Comparison of ENCODE assay signal across 9 cellular contexts in genomic region chr19:2740314-2740656, GRCh38. TPM values are rescaled to one million over a fixed set of nuclear protein-coding genes. Genes with fewer than 3 reads are reported as not detected.
DNase-seq lines count a peak whose midpoint lies in the region; ATAC-seq and TF ChIP-seq lines count a peak whose summit lies in the region.
"Had no signal": no experiment of that assay in that cellular context is flagged by ENCODE, and none has a peak within 500 bp of the region (broad histone marks: within the 10 kb centered on the region; RNA-seq: fewer than 3 reads in every experiment).

No MANE protein-coding gene starts in this region.

- H3K4me3 Mint-ChIP-seq in GM23338, result peak overlapping the region; percentile 86
- H3K4me3 Mint-ChIP-seq in activated T-helper 17 cell treated with anti-CD3 and anti-CD28 coated beads, Interleukin-2, amount 50 U/mL, for 72 hours, result peak overlapping the region; percentile 93
- peak overlapping the region; percentile 61 to 91 (median 87) for H3K4me3 Mint-ChIP-seq in naive thymus-derived CD8-positive, alpha-beta T cell

- no peaks in the 10 kb centered on the region for H3K9me3 ChIP-seq in A673 (ENCODE audit: low read depth, low read length, poor library complexity, severe bottlenecking)
- H3K9me3 ChIP-seq: body of pancreas had no signal

- no peaks in the 10 kb centered on the region for H3K4me1 ChIP-seq in A673 (ENCODE audit: insufficient read depth, low read length, poor library complexity, severe bottlenecking)
- peaks cover 4% of the 10 kb centered on the region; the same call in 1 of the 2 replicates for H3K4me1 ChIP-seq in GM23338 (ENCODE audit: insufficient read depth)

- intact Hi-C loops in A673 (cut with micrococcal nuclease; ENCODE audit: unreplicated experiment), result no loop called here

- no peak for TF ChIP-seq CTCF in A673 (conservative IDR thresholded peaks at IDR 0.05; ENCODE audit: low read depth, low read length)
- TF ChIP-seq CTCF in GM23338 (conservative IDR thresholded peaks at IDR 0.05; ENCODE audit: low read depth in 2 of 2), result no peak

- H3K4me1 Mint-ChIP-seq in GM23338, result peaks cover 4% of the 10 kb centered on the region; the same call in 2 of the 3 replicates
- no peaks in the 10 kb centered on the region for H3K4me1 Mint-ChIP-seq in activated T-helper 17 cell treated with anti-CD3 and anti-CD28 coated beads, Interleukin-2, amount 50 U/mL, for 72 hours
- H3K4me1 Mint-ChIP-seq in naive thymus-derived CD8-positive, alpha-beta T cell, result peaks cover 11 to 29% (median 22%) of the 10 kb centered on the region in 4 donors

- H3K27me3 Mint-ChIP-seq in GM23338 (ENCODE audit: insufficient read depth, low read depth, poor library complexity), result peaks cover 6% of the 10 kb centered on the region
- H3K27me3 Mint-ChIP-seq in activated T-helper 17 cell treated with anti-CD3 and anti-CD28 coated beads, Interleukin-2, amount 50 U/mL, for 72 hours, result peaks cover 6% of the 10 kb centered on the region
- peaks cover 8 to 21% (median 13%) of the 10 kb centered on the region in 5 donors for H3K27me3 Mint-ChIP-seq in naive thymus-derived CD8-positive, alpha-beta T cell

- BruUV-seq in A673 (replicated peaks; lab: Mats Ljungman, UMichigan), result no TSS peak

- CTCF ChIA-PET in A673 (lab: Charles Lee), result no interaction called here

- peaks cover 32% of the 10 kb centered on the region for H3K36me3 Mint-ChIP-seq in GM23338 (ENCODE audit: low read depth)
- H3K36me3 Mint-ChIP-seq in activated T-helper 17 cell treated with anti-CD3 and anti-CD28 coated beads, Interleukin-2, amount 50 U/mL, for 72 hours (ENCODE audit: low read depth), result peaks cover 19% of the 10 kb centered on the region
- peaks cover 0 to 14% (median 11%) of the 10 kb centered on the region in 3 donors for H3K36me3 Mint-ChIP-seq in naive thymus-derived CD8-positive, alpha-beta T cell

- no peaks in the 10 kb centered on the region for H3F3A ChIP-seq in GM23338 (replicated peaks; ENCODE audit: low read depth)

- no peaks in the 10 kb centered on the region; the same call in none of the 2 replicates for H4K20me1 ChIP-seq in GM23338 (replicated peaks; ENCODE audit: insufficient read depth)

- no peaks in the 10 kb centered on the region for H3K9me3 Mint-ChIP-seq in GM23338
- no peaks in the 10 kb centered on the region for H3K9me3 Mint-ChIP-seq in activated T-helper 17 cell treated with anti-CD3 and anti-CD28 coated beads, Interleukin-2, amount 50 U/mL, for 72 hours
- H3K9me3 Mint-ChIP-seq in naive thymus-derived CD8-positive, alpha-beta T cell, result no peaks in the 10 kb centered on the region

- POLR2A ChIA-PET in A673 (lab: Charles Lee; ENCODE audit: low non-redundant PET), result no interaction called here
- POLR2A ChIA-PET in naive thymus-derived CD8-positive, alpha-beta T cell (lab: Charles Lee), result interaction anchor here (0.6 to 2.1 kb wide), 4 partner anchors 38 to 302 kb away, joined by 3 to 6 read pairs (median 3); partner anchors contain the start of genes GNG7, SGTA and ZNF555

- peaks cover 4% of the 10 kb centered on the region for H3K36me3 ChIP-seq in A673 (ENCODE audit: insufficient read depth, low read length, poor library complexity, severe bottlenecking)
- H3K36me3 ChIP-seq in GM23338 (ENCODE audit: insufficient read depth), result no peaks in the 10 kb centered on the region; the same call in 1 of the 2 replicates

- ATAC-seq in GM23338 (no peak), GM21381 (IDR thresholded peaks at IDR 0.05; ENCODE audit: unreplicated experiment) (no peak)
- ATAC-seq in activated T-helper 17 cell treated with anti-CD3 and anti-CD28 coated beads, Interleukin-2, amount 50 U/mL, for 72 hours (replicated peaks), result no peak
- ATAC-seq in naive thymus-derived CD8-positive, alpha-beta T cell, result no peak

- H3K4me2 ChIP-seq in GM23338, result no peak overlapping the region

- H3K9me2 ChIP-seq in GM23338 (ENCODE audit: insufficient read depth), result no peaks in the 10 kb centered on the region

- no peak overlapping the region for H2AFZ ChIP-seq in GM23338

- H3K27ac ChIP-seq in A673 (ENCODE audit: low read depth, low read length, poor library complexity, severe bottlenecking) (no peak overlapping the region), GM23338 (ENCODE audit: low read depth) (no peak overlapping the region)

- H3K79me2 ChIP-seq in GM23338 (replicated peaks; ENCODE audit: insufficient read depth), result peaks cover 5% of the 10 kb centered on the region; the same call in 1 of the 2 replicates

- DNase-seq in A673 (ENCODE audit: low spot score), result no peak
- no peak for DNase-seq in GM23338 (ENCODE audit: low spot score)
- no peak for DNase-seq in naive thymus-derived CD8-positive, alpha-beta T cell
- no peak for DNase-seq in cerebellar cortex (ENCODE audit: low spot score)
- no peak for DNase-seq in COR-L47 (lab: John Stamatoyannopoulos, UW)
- DNase-seq in RPMI8226, result no peak

- no peaks in the 10 kb centered on the region for H3K27me3 ChIP-seq in A673 (replicated peaks; ENCODE audit: insufficient read depth, low read depth, low read length, poor library complexity)
- H3K27me3 ChIP-seq in GM23338 (ENCODE audit: insufficient read depth), result no peaks in the 10 kb centered on the region
- H3K27me3 ChIP-seq: body of pancreas had no signal

- no peak overlapping the region for H3K27ac Mint-ChIP-seq in GM23338
- H3K27ac Mint-ChIP-seq in activated T-helper 17 cell treated with anti-CD3 and anti-CD28 coated beads, Interleukin-2, amount 50 U/mL, for 72 hours, result no peak overlapping the region
- H3K27ac Mint-ChIP-seq in naive thymus-derived CD8-positive, alpha-beta T cell, result peak overlapping the region in 5 of 10 donors; percentile 28 to 78 (median 63)

- H3K4me3 ChIP-seq in A673 (ENCODE audit: low read depth, low read length, poor library complexity, severe bottlenecking) (peak overlapping the region; percentile 75), GM23338 (no peak overlapping the region)

TF ChIP-seq in GM23338, 12 proteins besides CTCF, POLR2A, EP300 and RAD21 (continues in another document):
- no peak for TF ChIP-seq ETS1 (IDR thresholded peaks at IDR 0.05)
- TF ChIP-seq JUNB (IDR thresholded peaks at IDR 0.05; ENCODE audit: unreplicated experiment), result no peak
- no peak for TF ChIP-seq ZNF114 (CRISPR knock-in tag; IDR thresholded peaks at IDR 0.05)
- no peak for TF ChIP-seq ZNF331 (CRISPR knock-in tag; IDR thresholded peaks at IDR 0.05; ENCODE audit: low read depth)
- no peak for TF ChIP-seq EZH2phosphoT487 (IDR thresholded peaks at IDR 0.05; ENCODE audit: unreplicated experiment)

RNA-seq across cellular contexts. Expression of gene SLC39A3, which starts 0.5 kb away (rescaled TPM):
- 43.2 and 44.8 TPM in 2 replicates for total RNA-seq in A673 (2021)
- 46.5 and 47.4 TPM in 2 replicates for total RNA-seq in GM23338 (2014; rRNA removed; shearing (Covaris generic))
- polyA plus RNA-seq in GM23338 (2016; fragmentation: Nextera tagmentation; extraction: Ambion mirVana), result 30.9 and 33.5 TPM in 2 replicates
- total RNA-seq in activated T-helper 17 cell treated with anti-CD3 and anti-CD28 coated beads, Interleukin-2, amount 50 U/mL, for 72 hours, result 10 to 100 TPM; 13.4 to 47.8 TPM
- total RNA-seq in naive thymus-derived CD8-positive, alpha-beta T cell, result 10 to 100 TPM; 23.2 to 23.4 TPM
- 10 to 100 TPM; 41.1 to 43.8 (median 41.6) TPM for polyA plus RNA-seq in naive thymus-derived CD8-positive, alpha-beta T cell

RNA-seq across cellular contexts. Expression of gene DIRAS1, which starts 19.1 kb away (rescaled TPM):
- total RNA-seq in A673 (2021), result 36.8 and 46.5 TPM in 2 replicates
- total RNA-seq in GM23338 (2014; rRNA removed; shearing (Covaris generic)), result 17.1 and 18.6 TPM in 2 replicates
- 2.8 and 3.8 TPM in 2 replicates for polyA plus RNA-seq in GM23338 (2016; fragmentation: Nextera tagmentation; extraction: Ambion mirVana)
- total RNA-seq in activated T-helper 17 cell treated with anti-CD3 and anti-CD28 coated beads, Interleukin-2, amount 50 U/mL, for 72 hours, result under 1 TPM in 1 of 2 donors, not detected in 1; 0.61 TPM
- total RNA-seq in naive thymus-derived CD8-positive, alpha-beta T cell, result under 1 TPM; 0.75 to 0.77 TPM
- polyA plus RNA-seq in naive thymus-derived CD8-positive, alpha-beta T cell, result not detected

RNA-seq across cellular contexts. Expression of gene GNG7, which starts 37.8 kb away (rescaled TPM):
- total RNA-seq in A673 (2021), result 0.30 and 1.4 TPM in 2 replicates
- 5.4 and 8.3 TPM in 2 replicates for total RNA-seq in GM23338 (2014; rRNA removed; shearing (Covaris generic))
- polyA plus RNA-seq in GM23338 (2016; fragmentation: Nextera tagmentation; extraction: Ambion mirVana), result 5.1 and 5.8 TPM in 2 replicates
- total RNA-seq in activated T-helper 17 cell treated with anti-CD3 and anti-CD28 coated beads, Interleukin-2, amount 50 U/mL, for 72 hours, result under 1 TPM in 1 of 2 donors, not detected in 1; 0.29 TPM
- total RNA-seq in naive thymus-derived CD8-positive, alpha-beta T cell, result 1 to 10 TPM; 8.5 TPM
- 1 to 10 TPM; 1.8 to 4.2 (median 2.5) TPM for polyA plus RNA-seq in naive thymus-derived CD8-positive, alpha-beta T cell

RNA-seq across cellular contexts. Expression of gene SGTA, which starts 42.8 kb away (rescaled TPM):
- total RNA-seq in A673 (2021), result 101 and 106 TPM in 2 replicates
- 79.3 and 102 TPM in 2 replicates for total RNA-seq in GM23338 (2014; rRNA removed; shearing (Covaris generic))
- polyA plus RNA-seq in GM23338 (2016; fragmentation: Nextera tagmentation; extraction: Ambion mirVana), result 69.4 and 71.6 TPM in 2 replicates
- total RNA-seq in activated T-helper 17 cell treated with anti-CD3 and anti-CD28 coated beads, Interleukin-2, amount 50 U/mL, for 72 hours, result 10 to 100 TPM; 39.5 to 77.0 TPM
- total RNA-seq in naive thymus-derived CD8-positive, alpha-beta T cell, result 10 to 100 TPM; 33.8 to 34.3 TPM
- 10 to 100 TPM; 23.4 to 37.0 (median 28.4) TPM for polyA plus RNA-seq in naive thymus-derived CD8-positive, alpha-beta T cell

RNA-seq across cellular contexts. Expression of gene THOP1, which starts 45.0 kb away (rescaled TPM):
- total RNA-seq in A673 (2021), result 168 and 186 TPM in 2 replicates
- total RNA-seq in GM23338 (2014; rRNA removed; shearing (Covaris generic)), result 229 and 268 TPM in 2 replicates
- 110 and 111 TPM in 2 replicates for polyA plus RNA-seq in GM23338 (2016; fragmentation: Nextera tagmentation; extraction: Ambion mirVana)
- 100 to 1,000 TPM in 1 of 2 donors, 10 to 100 TPM in 1; 70.4 to 156 TPM for total RNA-seq in activated T-helper 17 cell treated with anti-CD3 and anti-CD28 coated beads, Interleukin-2, amount 50 U/mL, for 72 hours
- 10 to 100 TPM; 33.0 to 40.6 TPM for total RNA-seq in naive thymus-derived CD8-positive, alpha-beta T cell
- polyA plus RNA-seq in naive thymus-derived CD8-positive, alpha-beta T cell, result 10 to 100 TPM; 28.8 to 38.6 (median 37.8) TPM

Comparison
In these comparisons a context has a peak if more than half of its experiments do, and no peak if none do; other contexts are left out.
1. RNA of gene DIRAS1, which starts 19.1 kb away (total RNA-seq): 36.8 to 46.5 TPM in A673 and 17.1 to 18.6 TPM in GM23338; 0.75 to 0.77 TPM in naive thymus-derived CD8-positive, alpha-beta T cell and 0.61 TPM in activated T-helper 17 cell treated with anti-CD3 and anti-CD28 coated beads, Interleukin-2, amount 50 U/mL, for 72 hours; every median in the first group is over 10 times any median in the second.
2. Peak in every context shown above with its lines, with median percentiles within 50 percentile points of each other: H3K4me3 Mint-ChIP-seq.